Comparison of ENCODE assay signal across 26 cellular contexts in genomic region chr1:36869054-36869453, GRCh38.
"Had no signal": no experiment of that assay in that cellular context is flagged by ENCODE, and none has a peak within 500 bp of the region (broad histone marks: within the 10 kb centered on the region; RNA-seq: fewer than 3 reads in every experiment).

No MANE protein-coding gene starts in this region.

- H3K4me1 Mint-ChIP-seq: activated CD4-positive, alpha-beta memory T cell treated with anti-CD3 and anti-CD28 coated beads, Interleukin-2, amount 10 ng/mL, durations not matched to agents 7 days and 5 days; activated T-helper 17 cell treated with anti-CD3 and anti-CD28 coated beads, Interleukin-2, amount 50 U/mL, for 72 hours; T-cell had no signal

- H3K4me3 ChIP-seq: SK-N-MC had no signal

- ATAC-seq: activated T-helper 17 cell treated with anti-CD3 and anti-CD28 coated beads, Interleukin-2, amount 50 U/mL, for 72 hours; Panc1; Right ventricle myocardium inferior; T-cell had no signal

- H3K36me3 Mint-ChIP-seq: activated naive CD8-positive, alpha-beta T cell; T-cell had no signal

- DNase-seq: activated CD4-positive, alpha-beta memory T cell treated with anti-CD3 and anti-CD28 coated beads, Interleukin-2, amount 10 ng/mL, durations not matched to agents 7 days and 5 days; activated CD4-positive, alpha-beta T cell treated with anti-CD3 and anti-CD28 coated beads, Interleukin-2, amount 50 U/mL, for 1 hour; activated CD4-positive, CD25-positive, alpha-beta regulatory T cell; activated gamma-delta T cell; activated naive CD4-positive, alpha-beta T cell treated with anti-CD3 and anti-CD28 coated beads for 36 hours; activated T-cell treated with anti-CD3 and anti-CD28 coated beads for 4 hours; activated T-cell treated with anti-CD3 and anti-CD28 coated beads, Interleukin-2, amount 50 U/mL, for 48 hours; central memory CD4-positive, alpha-beta T cell; NCI-H1105; NCI-H1694 treated with DMSO at 0.1 percent for 48 hours; NCI-H2029 treated with DMSO at 0.1 percent for 48 hours; NCI-H345; NCI-H510A treated with DMSO at 0.1 percent for 48 hours; NK-92 treated with Interleukin-12 subunit alpha and Interleukin-12 subunit beta, amount 100 ng/mL, for 24 hours; OCI-M1; RPMI8226; T-cell; T-helper 2 cell; T1000 had no signal

- H3K9me3 Mint-ChIP-seq: activated CD4-positive, alpha-beta memory T cell treated with anti-CD3 and anti-CD28 coated beads, Interleukin-2, amount 10 ng/mL, durations not matched to agents 7 days and 5 days; activated naive CD4-positive, alpha-beta T cell treated with anti-CD3 and anti-CD28 coated beads for 36 hours; activated T-helper 17 cell treated with anti-CD3 and anti-CD28 coated beads, Interleukin-2, amount 50 U/mL, for 72 hours; T-cell had no signal

- H3K4me3 Mint-ChIP-seq: activated CD4-positive, alpha-beta memory T cell treated with anti-CD3 and anti-CD28 coated beads, Interleukin-2, amount 10 ng/mL, durations not matched to agents 7 days and 5 days; activated naive CD4-positive, alpha-beta T cell treated with anti-CD3 and anti-CD28 coated beads for 36 hours; activated naive CD8-positive, alpha-beta T cell; activated T-helper 17 cell treated with anti-CD3 and anti-CD28 coated beads, Interleukin-2, amount 50 U/mL, for 72 hours; T-cell had no signal

- H3K27ac ChIP-seq: KMS-11, SK-N-MC, VCaP had no signal

- H3K27me3 Mint-ChIP-seq: activated CD4-positive, alpha-beta memory T cell treated with anti-CD3 and anti-CD28 coated beads, Interleukin-2, amount 10 ng/mL, durations not matched to agents 7 days and 5 days; activated naive CD8-positive, alpha-beta T cell; activated T-helper 17 cell treated with anti-CD3 and anti-CD28 coated beads, Interleukin-2, amount 50 U/mL, for 72 hours had no signal

- H3K27ac Mint-ChIP-seq: activated CD4-positive, alpha-beta memory T cell treated with anti-CD3 and anti-CD28 coated beads, Interleukin-2, amount 10 ng/mL, durations not matched to agents 7 days and 5 days; activated naive CD4-positive, alpha-beta T cell treated with anti-CD3 and anti-CD28 coated beads for 36 hours; activated naive CD8-positive, alpha-beta T cell; activated T-helper 17 cell treated with anti-CD3 and anti-CD28 coated beads, Interleukin-2, amount 50 U/mL, for 72 hours; T-cell had no signal
